Comparison of ENCODE assay signal across 8 cellular contexts in genomic region chr7:112869111-112869774, GRCh38.
DNase-seq lines count a peak whose midpoint lies in the region; ATAC-seq and TF ChIP-seq lines count a peak whose summit lies in the region.

No MANE protein-coding gene starts in this region.

- H3K9me3 ChIP-seq in PC-3 (ENCODE audit: low read length) (no peaks in the 10 kb centered on the region), heart right ventricle (peaks cover 0 to 16% (median 0%) of the 10 kb centered on the region in 11 donors)

- no peaks in the 10 kb centered on the region for H3F3A ChIP-seq in PC-3 (ENCODE audit: low read length, unreplicated experiment)

- H2AFZ ChIP-seq in PC-3 (ENCODE audit: low read length) = no peak overlapping the region

- no peak overlapping the region for H3K4me3 ChIP-seq in PC-3 (ENCODE audit: low read length)
- no peak overlapping the region for H3K4me3 ChIP-seq in heart right ventricle

- POLR2A ChIA-PET in PC-3 (lab: Charles Lee; ENCODE audit: unreplicated experiment) = no interaction called here

- DNase-seq in DMS53 treated with DMSO at 0.1 percent for 48 hours (lab: John Stamatoyannopoulos, UW; ENCODE audit: unreplicated experiment) (peak; percentile 25), HFFc6 (peak; percentile 10), PC-3 (peak; percentile 74), heart right ventricle (no peak), GF-D8 (lab: John Stamatoyannopoulos, UW) (no peak), T1000 (lab: John Stamatoyannopoulos, UW) (no peak)
- peak; percentile 27 for DNase-seq in activated T-helper 1 cell treated with anti-CD3 and anti-CD28 coated beads, Interleukin-12 subunit alpha, Interleukin-12 subunit beta, Interleukin-2, Interleukin-4 antibody, amounts not matched to agents 30 ng/mL and 10 ng/mL and 1 ng/mL, durations not matched to agents 14 hours and 24 hours and 36 hours (ENCODE audit: low spot score)
- DNase-seq in stimulated activated CD4-positive, alpha-beta T cell treated with anti-CD3 and anti-CD28 coated beads, Interleukin-1b, Interleukin-23, amount 100 ng/mL, for 24 hours (ENCODE audit: low read depth in 4 of 4, low spot score in 1 of 4) = peak; percentile 23 to 37 (median 29)

- BruUV-seq in PC-3 (replicated peaks; lab: Mats Ljungman, UMichigan) = no TSS peak

- CTCF ChIA-PET in PC-3 (lab: Charles Lee) = interaction anchor here (0.5 to 0.8 kb wide), 3 partner anchors 61 to 139 kb away, joined by 3 read pairs; no protein-coding TSS in a partner anchor

- no peaks in the 10 kb centered on the region for H3K9me2 ChIP-seq in PC-3 (replicated peaks; ENCODE audit: low read length)

- no peaks in the 10 kb centered on the region for H3K9me3 Mint-ChIP-seq in HFFc6
- no peaks in the 10 kb centered on the region for H3K9me3 Mint-ChIP-seq in activated T-helper 1 cell treated with anti-CD3 and anti-CD28 coated beads, Interleukin-12 subunit alpha, Interleukin-12 subunit beta, Interleukin-2, Interleukin-4 antibody, amounts not matched to agents 30 ng/mL and 10 ng/mL and 1 ng/mL, durations not matched to agents 14 hours and 24 hours and 36 hours

- no peak overlapping the region for H3K4me2 ChIP-seq in PC-3 (ENCODE audit: low read length)

- H3K4me3 Mint-ChIP-seq in HFFc6 = no peak overlapping the region
- no peak overlapping the region for H3K4me3 Mint-ChIP-seq in activated T-helper 1 cell treated with anti-CD3 and anti-CD28 coated beads, Interleukin-12 subunit alpha, Interleukin-12 subunit beta, Interleukin-2, Interleukin-4 antibody, amounts not matched to agents 30 ng/mL and 10 ng/mL and 1 ng/mL, durations not matched to agents 14 hours and 24 hours and 36 hours

- peaks cover 12% of the 10 kb centered on the region; the same call in 1 of the 2 replicates for H3K36me3 Mint-ChIP-seq in HFFc6 (ENCODE audit: low read depth)
- H3K36me3 Mint-ChIP-seq in activated T-helper 1 cell treated with anti-CD3 and anti-CD28 coated beads, Interleukin-12 subunit alpha, Interleukin-12 subunit beta, Interleukin-2, Interleukin-4 antibody, amounts not matched to agents 30 ng/mL and 10 ng/mL and 1 ng/mL, durations not matched to agents 14 hours and 24 hours and 36 hours (ENCODE audit: low read depth) = no peaks in the 10 kb centered on the region

- 0 out of 2 replicates have a peak, but pooled peaks cover 8% of the 10 kb centered on the region for H4K20me1 ChIP-seq in PC-3 (ENCODE audit: low read length)

- H3K36me3 ChIP-seq in PC-3 (ENCODE audit: low read depth, low read length) (no peaks in the 10 kb centered on the region), heart right ventricle (no peaks in the 10 kb centered on the region)

- H3K27me3 ChIP-seq in PC-3 (ENCODE audit: low read length) (no peaks in the 10 kb centered on the region), heart right ventricle (no peaks in the 10 kb centered on the region)

- 73 to 75% methylated on average over 15 of the region's 15 CpGs for WGBS in heart right ventricle, 2 donors

- H3K79me2 ChIP-seq in PC-3 (ENCODE audit: low read length) = no peaks in the 10 kb centered on the region

- ATAC-seq in PC-3 (peak; percentile 88), heart right ventricle (peak in 6 of 8 donors; percentile 23 to 63 (median 34))

- no peak overlapping the region for H3K9ac ChIP-seq in PC-3 (ENCODE audit: low read length)

- TF ChIP-seq CTCF in HFFc6 (IDR thresholded peaks at IDR 0.05) (peak; percentile 92), PC-3 (conservative IDR thresholded peaks at IDR 0.05; ENCODE audit: low read depth, low read length) (peak; percentile 96), heart right ventricle (IDR thresholded peaks at IDR 0.05) (peak; percentile 32 to 73 (median 53))

- H3K4me1 Mint-ChIP-seq in HFFc6 (ENCODE audit: low read depth) = peaks cover 28% of the 10 kb centered on the region
- H3K4me1 Mint-ChIP-seq in activated T-helper 1 cell treated with anti-CD3 and anti-CD28 coated beads, Interleukin-12 subunit alpha, Interleukin-12 subunit beta, Interleukin-2, Interleukin-4 antibody, amounts not matched to agents 30 ng/mL and 10 ng/mL and 1 ng/mL, durations not matched to agents 14 hours and 24 hours and 36 hours (ENCODE audit: low read depth) = peaks cover 9% of the 10 kb centered on the region

- intact Hi-C loops in PC-3 (cut with micrococcal nuclease) = loop anchor here (1.0 kb wide), 1 partner anchor 319 kb away; no protein-coding TSS in a partner anchor
- intact Hi-C loops in activated T-helper 1 cell treated with anti-CD3 and anti-CD28 coated beads, Interleukin-12 subunit alpha, Interleukin-12 subunit beta, Interleukin-2, Interleukin-4 antibody, amounts not matched to agents 30 ng/mL and 10 ng/mL and 1 ng/mL, durations not matched to agents 14 hours and 24 hours and 36 hours (cut with micrococcal nuclease) = loop anchor here (1.0 to 5.0 kb wide), 3 partner anchors 77 to 1128 kb away; partner anchors contain the start of gene TMEM168
- intact Hi-C loops in heart right ventricle (cut with DNase I) = no loop called here

- H3K27me3 Mint-ChIP-seq in HFFc6 (ENCODE audit: insufficient read depth) = no peaks in the 10 kb centered on the region
- no peaks in the 10 kb centered on the region for H3K27me3 Mint-ChIP-seq in activated T-helper 1 cell treated with anti-CD3 and anti-CD28 coated beads, Interleukin-12 subunit alpha, Interleukin-12 subunit beta, Interleukin-2, Interleukin-4 antibody, amounts not matched to agents 30 ng/mL and 10 ng/mL and 1 ng/mL, durations not matched to agents 14 hours and 24 hours and 36 hours (ENCODE audit: insufficient read depth)

- no peak overlapping the region for H3K27ac Mint-ChIP-seq in HFFc6
- no peak overlapping the region for H3K27ac Mint-ChIP-seq in activated T-helper 1 cell treated with anti-CD3 and anti-CD28 coated beads, Interleukin-12 subunit alpha, Interleukin-12 subunit beta, Interleukin-2, Interleukin-4 antibody, amounts not matched to agents 30 ng/mL and 10 ng/mL and 1 ng/mL, durations not matched to agents 14 hours and 24 hours and 36 hours

- H3K27ac ChIP-seq in PC-3 (ENCODE audit: low read length) = no peak overlapping the region
- H3K27ac ChIP-seq in heart right ventricle = peak overlapping the region in 6 of 10 donors; percentile 13 to 72 (median 46)

- H3K4me1 ChIP-seq in PC-3 (ENCODE audit: insufficient read depth, low read length) = no peaks in the 10 kb centered on the region
- peaks cover 3 to 41% (median 10%) of the 10 kb centered on the region in 9 donors for H3K4me1 ChIP-seq in heart right ventricle

Comparison
In these comparisons a context has a peak if more than half of its experiments do, and no peak if none do; other contexts are left out.
1. DNase-seq: peak in DMS53 treated with DMSO at 0.1 percent for 48 hours (single experiment), HFFc6 (single experiment), PC-3 (single experiment), activated T-helper 1 cell treated with anti-CD3 and anti-CD28 coated beads, Interleukin-12 subunit alpha, Interleukin-12 subunit beta, Interleukin-2, Interleukin-4 antibody, amounts not matched to agents 30 ng/mL and 10 ng/mL and 1 ng/mL, durations not matched to agents 14 hours and 24 hours and 36 hours (single experiment) and stimulated activated CD4-positive, alpha-beta T cell treated with anti-CD3 and anti-CD28 coated beads, Interleukin-1b, Interleukin-23, amount 100 ng/mL, for 24 hours (4 of 4); none in heart right ventricle (0 of 2), GF-D8 (single experiment) and T1000 (single experiment).
2. intact Hi-C loops: an anchor here in PC-3 (1.0 kb wide) and activated T-helper 1 cell treated with anti-CD3 and anti-CD28 coated beads, Interleukin-12 subunit alpha, Interleukin-12 subunit beta, Interleukin-2, Interleukin-4 antibody, amounts not matched to agents 30 ng/mL and 10 ng/mL and 1 ng/mL, durations not matched to agents 14 hours and 24 hours and 36 hours (1.0 to 5.0 kb wide); none called in heart right ventricle.
3. Peak in every context shown above with its lines, with median percentiles within 50 percentile points of each other: CTCF ChIP-seq.